In genomic region chr1:27575861-27576331, GRCh38 we compare ENCODE assay signal across 8 cellular contexts. TPM values are rescaled to one million over a fixed set of nuclear protein-coding genes. Genes with fewer than 3 reads are reported as not detected.
A peak's percentile ranks its signal among the peaks of the same experiment; 100 is the strongest.
DNase-seq lines count a peak whose midpoint lies in the region; ATAC-seq and TF ChIP-seq lines count a peak whose summit lies in the region.

No MANE protein-coding gene starts in this region.

- no peak overlapping the region for H2AFZ ChIP-seq in smooth muscle cell (ENCODE audit: low read depth)

- H3K27me3 ChIP-seq in BLaER1 treated with 17β-estradiol and CSF1 and Interleukin-3, amounts not matched to agents 10 nM and 100 nM, result no peaks in the 10 kb centered on the region
- H3K27me3 ChIP-seq in brain microvascular endothelial cell (replicated peaks) (no peaks in the 10 kb centered on the region), smooth muscle cell (ENCODE audit: low read depth) (no peaks in the 10 kb centered on the region)

- in situ Hi-C loops in brain microvascular endothelial cell (cut with HindIII; ENCODE audit: low pct_ligation_motif_present, low sequenced_read_pairs), result no loop called here

- peaks cover 94% of the 10 kb centered on the region for H3K79me2 ChIP-seq in smooth muscle cell (ENCODE audit: low read depth)

- ATAC-seq in GM18520 (IDR thresholded peaks at IDR 0.05; ENCODE audit: unreplicated experiment) (no peak), GM21381 (IDR thresholded peaks at IDR 0.05; ENCODE audit: unreplicated experiment) (no peak)

- 4% methylated on average over 20 of the region's 42 CpGs for WGBS in smooth muscle cell (ENCODE audit: low lambda C conversion rate)

- H4K20me1 ChIP-seq in BLaER1 treated with 17β-estradiol and CSF1 and Interleukin-3, amounts not matched to agents 10 nM and 100 nM, result peaks cover 60 to 100% (median 81%) of the 10 kb centered on the region in 11 experiments
- peaks cover 100% of the 10 kb centered on the region for H4K20me1 ChIP-seq in smooth muscle cell (ENCODE audit: low read depth)

- peak overlapping the region in 8 of 11 experiments; percentile 77 to 91 (median 85); a peak in 16 of 22 replicates for H3K27ac ChIP-seq in BLaER1 treated with 17β-estradiol and CSF1 and Interleukin-3, amounts not matched to agents 10 nM and 100 nM
- H3K27ac ChIP-seq in brain microvascular endothelial cell (peak overlapping the region; percentile 60), smooth muscle cell (ENCODE audit: low read depth) (peak overlapping the region; percentile 56)

- peaks cover 0 to 10% (median 0%) of the 10 kb centered on the region in 11 experiments; a peak in 3 of 22 replicates for H3K36me3 ChIP-seq in BLaER1 treated with 17β-estradiol and CSF1 and Interleukin-3, amounts not matched to agents 10 nM and 100 nM
- H3K36me3 ChIP-seq in brain microvascular endothelial cell (replicated peaks) (no peaks in the 10 kb centered on the region), smooth muscle cell (ENCODE audit: low read depth) (no peaks in the 10 kb centered on the region)

- DNase-seq in HT1080 (ENCODE audit: low read depth) (peak; percentile 18), brain microvascular endothelial cell (no peak), iPS-NIHi11 (ENCODE audit: low spot score) (peak; percentile 87), smooth muscle cell (lab: John Stamatoyannopoulos, UW; ENCODE audit: unreplicated experiment) (peak; percentile 43), NCI-H2081 treated with DMSO at 0.1 percent for 48 hours (lab: John Stamatoyannopoulos, UW) (no peak)

- no peaks in the 10 kb centered on the region for H3K9me3 ChIP-seq in BLaER1 treated with 17β-estradiol and CSF1 and Interleukin-3, amounts not matched to agents 10 nM and 100 nM (replicated peaks in 1 of 11)
- no peaks in the 10 kb centered on the region for H3K9me3 ChIP-seq in smooth muscle cell (replicated peaks; ENCODE audit: low read depth)

- H3F3A ChIP-seq in smooth muscle cell (ENCODE audit: low read depth), result peaks cover 40% of the 10 kb centered on the region

- H3K4me1 ChIP-seq in BLaER1 treated with 17β-estradiol and CSF1 and Interleukin-3, amounts not matched to agents 10 nM and 100 nM, result peaks cover 93 to 99% (median 96%) of the 10 kb centered on the region in 10 experiments
- H3K4me1 ChIP-seq in smooth muscle cell (ENCODE audit: low read depth), result peaks cover 60% of the 10 kb centered on the region

- H3K4me2 ChIP-seq in BLaER1 treated with 17β-estradiol and CSF1 and Interleukin-3, amounts not matched to agents 10 nM and 100 nM, result peak overlapping the region; percentile 90 to 98 (median 94)
- H3K4me2 ChIP-seq in smooth muscle cell, result peak overlapping the region; percentile 86

- TF ChIP-seq CTCF in brain microvascular endothelial cell (IDR thresholded peaks at IDR 0.05; ENCODE audit: low read depth, low read length, missing control alignments), result peak; percentile 14
- TF ChIP-seq CTCF in smooth muscle cell (IDR thresholded peaks at IDR 0.05; ENCODE audit: borderline replicate concordance, insufficient read depth, poor library complexity, severe bottlenecking), result no peak

- H3K4me3 ChIP-seq in BLaER1 treated with 17β-estradiol and CSF1 and Interleukin-3, amounts not matched to agents 10 nM and 100 nM, result peak overlapping the region in 9 of 10 experiments; percentile 22 to 68 (median 56); a peak in 17 of 20 replicates
- peak overlapping the region; percentile 42 for H3K4me3 ChIP-seq in brain microvascular endothelial cell (ENCODE audit: low read depth, low read length)
- peak overlapping the region; percentile 48 for H3K4me3 ChIP-seq in smooth muscle cell

- peak overlapping the region; percentile 31 to 80 (median 72); a peak in 19 of 22 replicates for H3K9ac ChIP-seq in BLaER1 treated with 17β-estradiol and CSF1 and Interleukin-3, amounts not matched to agents 10 nM and 100 nM
- H3K9ac ChIP-seq in smooth muscle cell (ENCODE audit: low read depth), result no peak overlapping the region

RNA-seq across cellular contexts. Expression of gene AHDC1, which starts 28.0 kb away (rescaled TPM):
- total RNA-seq in HT1080 (2014; rRNA removed; shearing (Covaris generic)), result 9.4 and 10.3 TPM in 2 replicates
- polyA plus RNA-seq in HT1080 (2015; cell fraction: cytosol; rRNA removed), result 10.2 and 11.5 TPM in 2 replicates
- 17.6 and 24.6 TPM in 2 replicates for polyA plus RNA-seq in HT1080 (2015; cell fraction: nucleus; rRNA removed)
- 8.4 and 12.2 TPM in 2 replicates for total RNA-seq in smooth muscle cell
- polyA plus RNA-seq in smooth muscle cell, result 12.2 and 15.6 TPM in 2 replicates

RNA-seq across cellular contexts. Expression of gene FGR, which starts 59.1 kb away (rescaled TPM):
- not detected in 2 replicates for total RNA-seq in HT1080 (2014; rRNA removed; shearing (Covaris generic))
- not detected in 2 replicates for polyA plus RNA-seq in HT1080 (2015; cell fraction: cytosol; rRNA removed)
- not detected in 2 replicates for polyA plus RNA-seq in HT1080 (2015; cell fraction: nucleus; rRNA removed)
- total RNA-seq in smooth muscle cell, result 1.3 TPM in 1 of 2 replicates, not detected in the other
- 0.10 and 0.65 TPM in 2 replicates for polyA plus RNA-seq in smooth muscle cell

Comparison
In these comparisons a context has a peak if more than half of its experiments do, and no peak if none do; other contexts are left out.
1. DNase-seq: peak in HT1080 (single experiment), iPS-NIHi11 (single experiment) and smooth muscle cell (single experiment); none in brain microvascular endothelial cell (single experiment) and NCI-H2081 treated with DMSO at 0.1 percent for 48 hours (single experiment).
2. Peak in every context shown above with its lines, with median percentiles within 50 percentile points of each other: H3K27ac ChIP-seq and H3K4me3 ChIP-seq.